1 cellular context compared by ENCODE assay signal in the genomic region with DNA sequence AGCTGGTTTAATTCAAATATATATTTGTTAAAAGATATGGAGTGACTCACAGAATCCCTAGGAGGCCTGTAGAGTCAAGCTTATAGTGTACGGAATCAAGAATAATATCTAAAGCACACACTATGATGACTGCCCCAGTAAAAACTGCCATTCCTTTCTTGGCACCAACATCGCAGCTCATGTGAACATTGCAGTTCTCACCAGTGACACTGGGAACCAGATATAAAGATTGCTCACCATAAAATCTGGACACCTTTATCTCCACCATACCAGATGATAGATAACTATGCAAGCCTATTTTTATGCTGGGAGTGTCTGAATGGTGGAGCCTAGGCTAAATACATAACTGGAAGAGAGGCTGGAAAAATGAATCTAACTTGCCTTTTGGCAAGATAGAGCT.
TF ChIP-seq lines count a peak whose summit lies in the region.

No MANE protein-coding gene starts in this region.

TF ChIP-seq in IMR-90, 13 proteins besides CTCF, POLR2A, EP300 and RAD21 (continued from another document):
- TF ChIP-seq CEBPB (IDR thresholded peaks at IDR 0.05; ENCODE audit: low read depth, low read length), result no peak
